In genomic region chr4:77079281-77079680, GRCh38 we compare ENCODE assay signal across 27 cellular contexts.
"Had no signal": no experiment of that assay in that cellular context is flagged by ENCODE, and none has a peak within 500 bp of the region (broad histone marks: within the 10 kb centered on the region; RNA-seq: fewer than 3 reads in every experiment).

No MANE protein-coding gene starts in this region.

- H3K27me3 Mint-ChIP-seq: activated CD4-positive, alpha-beta T cell treated with anti-CD3 and anti-CD28 coated beads for 36 hours; central memory CD8-positive, alpha-beta T cell; memory B cell; natural killer cell treated with Interleukin-12 subunit alpha and Interleukin-12 subunit beta and Interleukin-15 and Interleukin-18, amount 100 ng/mL, for 72 hours had no signal

- H3K36me3 Mint-ChIP-seq: memory B cell; natural killer cell treated with Interleukin-12 subunit alpha and Interleukin-12 subunit beta and Interleukin-15 and Interleukin-18, amount 100 ng/mL, for 72 hours; stimulated activated effector memory CD8-positive, alpha-beta T cell treated with anti-CD3 and anti-CD28 coated beads, Interleukin-12 subunit alpha, Interleukin-12 subunit beta, amount 100 ng/mL, for 72 hours had no signal

- H3K9me3 Mint-ChIP-seq: activated naive CD4-positive, alpha-beta T cell treated with anti-CD3 and anti-CD28 coated beads, Interleukin-2, amount 10 ng/mL, durations not matched to agents 7 days and 5 days; central memory CD8-positive, alpha-beta T cell; immature natural killer cell; memory B cell; natural killer cell treated with Interleukin-12 subunit alpha and Interleukin-12 subunit beta and Interleukin-15 and Interleukin-18, amount 100 ng/mL, for 72 hours; stimulated activated effector memory CD8-positive, alpha-beta T cell treated with anti-CD3 and anti-CD28 coated beads, Interleukin-12 subunit alpha, Interleukin-12 subunit beta, amount 100 ng/mL, for 72 hours; T-helper 2 cell treated with Interferon-gamma antibody and Interleukin-4, amounts not matched to agents 5 μg/mL and 100 μg/mL, for 36 hours had no signal

- DNase-seq: activated CD4-positive, alpha-beta T cell treated with anti-CD3 and anti-CD28 coated beads for 36 hours; activated CD4-positive, alpha-beta T cell treated with anti-CD3 and anti-CD28 coated beads, Interleukin-2, amount 50 U/mL, for 48 hours; activated CD4-positive, CD25-positive, alpha-beta regulatory T cell; activated CD8-positive, alpha-beta memory T cell treated with anti-CD3 and anti-CD28 coated beads for 24 hours; activated gamma-delta T cell; activated naive CD4-positive, alpha-beta T cell treated with anti-CD3 and anti-CD28 coated beads, Interleukin-2, amount 10 ng/mL, durations not matched to agents 7 days and 5 days; activated T-cell treated with anti-CD3 and anti-CD28 coated beads, Interleukin-2, amount 50 U/mL, for 1 hour; amygdala; dermis blood vessel endothelial cell; effector CD4-positive, alpha-beta T cell; foreskin keratinocyte; heart left ventricle; hypothalamus; immature natural killer cell; kidney; left colon; ovary; psoas muscle; sigmoid colon; small intestine; stimulated activated CD4-positive, alpha-beta T cell treated with anti-CD3 and anti-CD28 coated beads, Interleukin-4, amount 100 ng/mL, for 24 hours; stomach had no signal

- H3K4me3 Mint-ChIP-seq: activated CD4-positive, alpha-beta T cell treated with anti-CD3 and anti-CD28 coated beads for 36 hours; activated naive CD4-positive, alpha-beta T cell treated with anti-CD3 and anti-CD28 coated beads, Interleukin-2, amount 10 ng/mL, durations not matched to agents 7 days and 5 days; central memory CD8-positive, alpha-beta T cell; immature natural killer cell; memory B cell; natural killer cell treated with Interleukin-12 subunit alpha and Interleukin-12 subunit beta and Interleukin-15 and Interleukin-18, amount 100 ng/mL, for 72 hours; stimulated activated effector memory CD8-positive, alpha-beta T cell treated with anti-CD3 and anti-CD28 coated beads, Interleukin-12 subunit alpha, Interleukin-12 subunit beta, amount 100 ng/mL, for 72 hours; T-helper 2 cell treated with Interferon-gamma antibody and Interleukin-4, amounts not matched to agents 5 μg/mL and 100 μg/mL, for 36 hours had no signal

- H3K27ac Mint-ChIP-seq: activated CD4-positive, alpha-beta T cell treated with anti-CD3 and anti-CD28 coated beads for 36 hours; activated naive CD4-positive, alpha-beta T cell treated with anti-CD3 and anti-CD28 coated beads, Interleukin-2, amount 10 ng/mL, durations not matched to agents 7 days and 5 days; immature natural killer cell; memory B cell; natural killer cell treated with Interleukin-12 subunit alpha and Interleukin-12 subunit beta and Interleukin-15 and Interleukin-18, amount 100 ng/mL, for 72 hours; stimulated activated effector memory CD8-positive, alpha-beta T cell treated with anti-CD3 and anti-CD28 coated beads, Interleukin-12 subunit alpha, Interleukin-12 subunit beta, amount 100 ng/mL, for 72 hours; T-helper 2 cell treated with Interferon-gamma antibody and Interleukin-4, amounts not matched to agents 5 μg/mL and 100 μg/mL, for 36 hours had no signal
